8 cellular contexts compared by ENCODE assay signal in genomic region chr20:5126512-5127203, GRCh38. TPM values are rescaled to one million over a fixed set of nuclear protein-coding genes. Genes with fewer than 3 reads are reported as not detected.
A peak's percentile ranks its signal among the peaks of the same experiment; 100 is the strongest.
DNase-seq lines count a peak whose midpoint lies in the region; ATAC-seq and TF ChIP-seq lines count a peak whose summit lies in the region.

TSS of gene CDS2 (plus strand) at chr20:5127008. CDS start at chr20:5127093, 85 bp downstream.

- no peaks in the 10 kb centered on the region for H3K9me3 ChIP-seq in mononuclear cell (ENCODE audit: low read depth, low read length)

- TF ChIP-seq RAD21 in Ishikawa (IDR thresholded peaks at IDR 0.05; ENCODE audit: low read depth): peak; percentile 62

- peak within 1 kb of the TSS; percentile 70 for H3K4me3 ChIP-seq in epithelial cell of esophagus (ENCODE audit: low read length)
- H3K4me3 ChIP-seq in mononuclear cell (ENCODE audit: low read length): peak within 1 kb of the TSS; percentile 81

- ATAC-seq in GM21576 (IDR thresholded peaks at IDR 0.05; ENCODE audit: unreplicated experiment): peak; percentile 89

- peak; percentile 46 for TF ChIP-seq CTCF in epithelial cell of esophagus (IDR thresholded peaks at IDR 0.05; ENCODE audit: insufficient read depth, low read depth, low read length, missing control alignments)

- H3K27me3 ChIP-seq in mononuclear cell (ENCODE audit: insufficient read depth, low read length): no peaks in the 10 kb centered on the region

- TF ChIP-seq EP300 in Ishikawa (IDR thresholded peaks at IDR 0.05; ENCODE audit: borderline replicate concordance): no peak

- peaks cover 22% of the 10 kb centered on the region for H3K4me1 ChIP-seq in mononuclear cell (ENCODE audit: insufficient read depth, low read length)

- DNase-seq in DMS53 (lab: John Stamatoyannopoulos, UW) (peak; percentile 100), OCI-M2 (lab: John Stamatoyannopoulos, UW; ENCODE audit: unreplicated experiment) (peak; percentile 98), activated T-cell treated with anti-CD3 and anti-CD28 coated beads for 4 hours (peak; percentile 100), epithelial cell of esophagus (ENCODE audit: low read depth) (peak; percentile 99)
- DNase-seq in stimulated activated CD8-positive, alpha-beta memory T cell treated with anti-CD3 and anti-CD28 coated beads, Interleukin-4, amount 100 ng/mL, for 1 hour (ENCODE audit: low read depth in 2 of 2, low spot score in 1 of 2): peak; percentile 100

TF ChIP-seq in Ishikawa, 13 proteins besides CTCF, POLR2A, EP300 and RAD21:
- TF ChIP-seq TAF1 (IDR thresholded peaks at IDR 0.05; ENCODE audit: low read depth): peak; percentile 55; the same call in 1 of the 2 replicates
- TF ChIP-seq YY1 (IDR thresholded peaks at IDR 0.05; ENCODE audit: low read depth): peak; percentile 69; the same call in 1 of the 2 replicates
- no peak for TF ChIP-seq CEBPB (IDR thresholded peaks at IDR 0.05)
- no peak for TF ChIP-seq NFIC (IDR thresholded peaks at IDR 0.05)
- peak; percentile 3; the same call in 1 of the 2 replicates for TF ChIP-seq TCF12 (IDR thresholded peaks at IDR 0.05; ENCODE audit: low read depth)
- no peak for TF ChIP-seq TEAD4 (IDR thresholded peaks at IDR 0.05)
- 0 out of 2 replicates have a peak, but pooled peaks have one; percentile 36 for TF ChIP-seq CREB1 (IDR thresholded peaks at IDR 0.05; ENCODE audit: low read depth)

RNA-seq across cellular contexts. Expression of gene CDS2, which starts in this region (rescaled TPM):
- 49.1 TPM for total RNA-seq in mononuclear cell

Comparison
In these comparisons a context has a peak if more than half of its experiments do, and no peak if none do; other contexts are left out.
1. Peak in every context shown above with its lines: DNase-seq, ATAC-seq and H3K4me3 ChIP-seq.